ENCODE assay signal across 17 cellular contexts in the genomic region with DNA sequence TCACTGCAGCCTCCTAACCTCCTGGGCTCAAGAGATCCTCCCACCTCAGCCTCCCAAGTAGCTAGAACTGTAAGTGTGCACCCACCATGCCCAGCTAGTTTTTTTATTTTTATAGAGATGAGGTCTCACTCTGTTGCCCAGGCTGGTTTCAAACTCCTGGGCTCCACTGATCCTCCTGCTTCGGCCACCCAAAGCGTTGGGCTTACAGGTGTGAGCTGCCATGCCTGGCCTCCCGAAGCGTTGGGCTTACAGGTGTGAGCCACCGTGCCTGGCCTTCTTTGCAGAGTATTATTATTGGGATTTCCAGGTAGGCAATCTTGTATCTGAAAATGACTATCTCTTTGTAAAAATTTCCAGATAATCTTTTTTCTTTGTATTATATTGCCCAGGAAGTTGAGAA.
"Had no signal": no experiment of that assay in that cellular context is flagged by ENCODE, and none has a peak within 500 bp of the region (broad histone marks: within the 10 kb centered on the region; RNA-seq: fewer than 3 reads in every experiment).

No MANE protein-coding gene starts in this region.

- H3K27ac Mint-ChIP-seq: mesothelial cell of epicardium had no signal

- H3K9me3 Mint-ChIP-seq: naive B cell had no signal

- H3K4me1 Mint-ChIP-seq: mesothelial cell of epicardium had no signal

- H3K4me3 Mint-ChIP-seq: immature natural killer cell, mesothelial cell of epicardium, naive B cell had no signal

- DNase-seq: dermis blood vessel endothelial cell; dorsolateral prefrontal cortex; effector CD4-positive, alpha-beta T cell; effector memory CD4-positive, alpha-beta T cell; foreskin keratinocyte; heart left ventricle; hypothalamus; immature natural killer cell; islet precursor cell; kidney; kidney glomerular epithelial cell; left colon; left ventricle myocardium inferior; mesenchymal stem cell; mucosa of descending colon; naive B cell had no signal
